8 cellular contexts compared by ENCODE assay signal in genomic region chr7:20064974-20065862, GRCh38.
DNase-seq lines count a peak whose midpoint lies in the region; ATAC-seq, FAIRE-seq and TF ChIP-seq lines count a peak whose summit lies in the region.

No MANE protein-coding gene starts in this region.

- in situ Hi-C loops in IMR-90 (cut with MboI; ENCODE audit: low sequenced_read_pairs): no loop called here

- no peak overlapping the region for H4K8ac ChIP-seq in IMR-90 (ENCODE audit: low read depth in 2 of 2, low read length in 2 of 2)

- no peak overlapping the region for H3K18ac ChIP-seq in IMR-90 (ENCODE audit: low read depth, low read length)

- ATAC-seq in GM21619 (IDR thresholded peaks at IDR 0.05; ENCODE audit: unreplicated experiment) (peak; percentile 99), IMR-90 (ENCODE audit: low read depth) (peak; percentile 49), left cardiac atrium (no peak)

- TF ChIP-seq POLR2A in IMR-90 (IDR thresholded peaks at IDR 0.05; ENCODE audit: low read depth, low read length): no peak
- no peak for TF ChIP-seq POLR2A in erythroblast (IDR thresholded peaks at IDR 0.05; ENCODE audit: low read length)

- no peak overlapping the region for H2AK5ac ChIP-seq in IMR-90 (ENCODE audit: low read depth, low read length)

- H2BK5ac ChIP-seq in IMR-90 (ENCODE audit: low read depth, low read length, poor library complexity, severe bottlenecking): no peak overlapping the region

- no peak overlapping the region for H2BK120ac ChIP-seq in IMR-90 (ENCODE audit: low read depth, low read length)

- POLR2A ChIA-PET in IMR-90 (lab: Charles Lee; ENCODE audit: unreplicated experiment): no interaction called here

- H4K91ac ChIP-seq in IMR-90 (ENCODE audit: insufficient read depth, low read depth, low read length): no peak overlapping the region

- H3K36me3 ChIP-seq in IMR-90 (ENCODE audit: control insufficient read depth, insufficient read depth, low read length): no peaks in the 10 kb centered on the region

- no peak overlapping the region for H3K4ac ChIP-seq in IMR-90 (ENCODE audit: low read depth, low read length)

- H2BK15ac ChIP-seq in IMR-90 (ENCODE audit: low read depth, low read length): no peak overlapping the region

- H3K23ac ChIP-seq in IMR-90 (ENCODE audit: low read depth, low read length): no peak overlapping the region

- TF ChIP-seq CTCF in IMR-90 (conservative IDR thresholded peaks at IDR 0.05; ENCODE audit: low read depth, low read length) (no peak), choroid plexus epithelial cell (conservative IDR thresholded peaks at IDR 0.05; ENCODE audit: low read depth, low read length) (no peak)

- DNase-seq in GM18507 (ENCODE audit: extremely low spot score, insufficient read length, low read depth) (peak; percentile 22), IMR-90 (peak; percentile 12), choroid plexus epithelial cell (ENCODE audit: low read depth) (peak; percentile 75), NCI-H526 (lab: John Stamatoyannopoulos, UW) (no peak), NCI-H510A (lab: John Stamatoyannopoulos, UW) (no peak), erythroblast (lab: John Stamatoyannopoulos, UW) (no peak), left cardiac atrium (no peak)

- H3K4me3 ChIP-seq in IMR-90 (ENCODE audit: insufficient read depth, low read depth, low read length) (no peak overlapping the region), choroid plexus epithelial cell (ENCODE audit: low read depth, low read length) (no peak overlapping the region)

- no CpG with 5 or more reads among the region's 7 CpGs for WGBS in IMR-90 (ENCODE audit: extremely low coverage in 2 of 2, insufficient read length in 1 of 2), 2 experiments

- no peak overlapping the region for H3K14ac ChIP-seq in IMR-90 (replicated peaks; ENCODE audit: low read depth, low read length)

- no peak overlapping the region for H3K27ac ChIP-seq in IMR-90 (ENCODE audit: insufficient read depth, low read length)

- H2BK20ac ChIP-seq in IMR-90 (ENCODE audit: low read depth, low read length): no peak overlapping the region

- no peak overlapping the region for H4K5ac ChIP-seq in IMR-90 (ENCODE audit: low read depth, low read length)

- dilution Hi-C loops in IMR-90 (cut with HindIII; ENCODE audit: low sequenced_read_pairs, unreplicated experiment): no loop called here

- H3K4me2 ChIP-seq in IMR-90 (ENCODE audit: low read depth, low read length): no peak overlapping the region; the same call in 1 of the 2 replicates

- H2AFZ ChIP-seq in IMR-90 (replicated peaks; ENCODE audit: low read length, poor library complexity): no peak overlapping the region

- no peaks in the 10 kb centered on the region for H3K9me1 ChIP-seq in IMR-90 (ENCODE audit: insufficient read depth, low read length)

- intact Hi-C loops in IMR-90 (cut with micrococcal nuclease): no loop called here
- intact Hi-C loops in left cardiac atrium (cut with DNase I): no loop called here

- H3K9ac ChIP-seq in IMR-90 (ENCODE audit: low read depth, low read length): no peak overlapping the region

- no peaks in the 10 kb centered on the region for H4K20me1 ChIP-seq in IMR-90 (ENCODE audit: insufficient read depth, low read length)

- H3K9me3 ChIP-seq in IMR-90 (ENCODE audit: control insufficient read depth, insufficient read depth, low read length): no peaks in the 10 kb centered on the region

- no TSS peak for BruUV-seq in IMR-90 (replicated peaks; lab: Mats Ljungman, UMichigan)

- H3K4me1 ChIP-seq in IMR-90 (ENCODE audit: control insufficient read depth, insufficient read depth, low read length): no peaks in the 10 kb centered on the region

- no peaks in the 10 kb centered on the region for H3K27me3 ChIP-seq in IMR-90 (ENCODE audit: control insufficient read depth, insufficient read depth, low read length)

- no peak overlapping the region for H2AK9ac ChIP-seq in IMR-90 (replicated peaks; ENCODE audit: low read depth, low read length, poor library complexity)

- CTCF ChIA-PET in IMR-90 (lab: Yijun Ruan, JAX): no interaction called here

- peak; percentile 81 for FAIRE-seq in GM18507 (lab: Jason Lieb, UNC)

- H3K56ac ChIP-seq in IMR-90 (ENCODE audit: extremely low read depth, insufficient read depth, low read length): no peak overlapping the region

- no peak for TF ChIP-seq RAD21 in IMR-90 (IDR thresholded peaks at IDR 0.05; ENCODE audit: low read length)

- no peaks in the 10 kb centered on the region for H3K79me1 ChIP-seq in IMR-90 (ENCODE audit: low read depth in 1 of 2, low read length in 2 of 2)

TF ChIP-seq in IMR-90, 13 proteins besides CTCF, POLR2A, EP300 and RAD21:
- no peak for TF ChIP-seq MAFK (IDR thresholded peaks at IDR 0.05; ENCODE audit: low read depth, low read length)
- TF ChIP-seq, protein P1, sequence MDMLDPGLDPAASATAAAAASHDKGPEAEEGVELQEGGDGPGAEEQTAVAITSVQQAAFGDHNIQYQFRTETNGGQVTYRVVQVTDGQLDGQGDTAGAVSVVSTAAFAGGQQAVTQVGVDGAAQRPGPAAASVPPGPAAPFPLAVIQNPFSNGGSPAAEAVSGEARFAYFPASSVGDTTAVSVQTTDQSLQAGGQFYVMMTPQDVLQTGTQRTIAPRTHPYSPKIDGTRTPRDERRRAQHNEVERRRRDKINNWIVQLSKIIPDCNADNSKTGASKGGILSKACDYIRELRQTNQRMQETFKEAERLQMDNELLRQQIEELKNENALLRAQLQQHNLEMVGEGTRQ (IDR thresholded peaks at IDR 0.05; ENCODE audit: low read depth, low read length): no peak
- TF ChIP-seq RCOR1 (IDR thresholded peaks at IDR 0.05; ENCODE audit: insufficient replicate concordance, low read length): no peak
- no peak for TF ChIP-seq SMC3 (IDR thresholded peaks at IDR 0.05; ENCODE audit: low read depth, low read length)
- TF ChIP-seq BHLHE40 (IDR thresholded peaks at IDR 0.05; ENCODE audit: low read depth, low read length): no peak
- TF ChIP-seq FOS (IDR thresholded peaks at IDR 0.05; ENCODE audit: low read depth, low read length): no peak
- TF ChIP-seq NFE2L2 (IDR thresholded peaks at IDR 0.05; ENCODE audit: low read depth, low read length): no peak
- no peak for TF ChIP-seq MXI1 (IDR thresholded peaks at IDR 0.05; ENCODE audit: borderline replicate concordance, low read depth, low read length)
- no peak for TF ChIP-seq MAZ (IDR thresholded peaks at IDR 0.05; ENCODE audit: borderline replicate concordance, low read depth, low read length)
- no peak for TF ChIP-seq CHD1 (IDR thresholded peaks at IDR 0.05; ENCODE audit: low read depth, low read length)
- TF ChIP-seq, protein P2, sequence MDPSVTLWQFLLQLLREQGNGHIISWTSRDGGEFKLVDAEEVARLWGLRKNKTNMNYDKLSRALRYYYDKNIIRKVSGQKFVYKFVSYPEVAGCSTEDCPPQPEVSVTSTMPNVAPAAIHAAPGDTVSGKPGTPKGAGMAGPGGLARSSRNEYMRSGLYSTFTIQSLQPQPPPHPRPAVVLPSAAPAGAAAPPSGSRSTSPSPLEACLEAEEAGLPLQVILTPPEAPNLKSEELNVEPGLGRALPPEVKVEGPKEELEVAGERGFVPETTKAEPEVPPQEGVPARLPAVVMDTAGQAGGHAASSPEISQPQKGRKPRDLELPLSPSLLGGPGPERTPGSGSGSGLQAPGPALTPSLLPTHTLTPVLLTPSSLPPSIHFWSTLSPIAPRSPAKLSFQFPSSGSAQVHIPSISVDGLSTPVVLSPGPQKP (IDR thresholded peaks at IDR 0.05; ENCODE audit: borderline replicate concordance, low read depth, low read length): no peak
- TF ChIP-seq RFX5 (IDR thresholded peaks at IDR 0.05; ENCODE audit: low read depth, low read length): no peak
- TF ChIP-seq CEBPB (IDR thresholded peaks at IDR 0.05; ENCODE audit: low read depth, low read length): no peak

Comparison
In these comparisons a context has a peak if more than half of its experiments do, and no peak if none do; other contexts are left out.
1. DNase-seq: peak in GM18507 (single experiment), IMR-90 (single experiment) and choroid plexus epithelial cell (single experiment); none in NCI-H526 (0 of 2), NCI-H510A (single experiment), erythroblast (0 of 2) and left cardiac atrium (single experiment).
2. ATAC-seq: peak in GM21619 (single experiment) and IMR-90 (single experiment); none in left cardiac atrium (0 of 2).